Comparison of ENCODE assay signal across 16 cellular contexts in genomic region chr19:952049-952679, GRCh38. TPM values are rescaled to one million over a fixed set of nuclear protein-coding genes. Genes with fewer than 3 reads are reported as not detected.
DNase-seq lines count a peak whose midpoint lies in the region; ATAC-seq lines count a peak whose summit lies in the region.
"Had no signal": no experiment of that assay in that cellular context is flagged by ENCODE, and none has a peak within 500 bp of the region (broad histone marks: within the 10 kb centered on the region; RNA-seq: fewer than 3 reads in every experiment).

No MANE protein-coding gene starts in this region.

- H3K9ac ChIP-seq in HUES64 (ENCODE audit: low read depth, low read length) (peak overlapping the region; percentile 56; the same call in 1 of the 2 replicates), neuronal stem cell (ENCODE audit: low read depth, low read length, poor library complexity) (no peak overlapping the region)

- no peaks in the 10 kb centered on the region for H3K36me3 ChIP-seq in CD8-positive, alpha-beta memory T cell (ENCODE audit: insufficient read depth, low read length)
- H3K36me3 ChIP-seq in HUES64 (ENCODE audit: insufficient read depth, low read length) (peaks cover 12% of the 10 kb centered on the region), neuronal stem cell (replicated peaks in 1 of 2; ENCODE audit: control insufficient read depth in 2 of 2, insufficient read depth in 2 of 2, low read length in 2 of 2) (peaks cover 7 to 13% of the 10 kb centered on the region in 2 donors)
- H3K36me3 ChIP-seq: uterus had no signal

- no peak overlapping the region for H3K4me2 ChIP-seq in neuronal stem cell (ENCODE audit: insufficient read depth, low read length, poor library complexity, severe bottlenecking)

- H4K91ac ChIP-seq in neuronal stem cell (ENCODE audit: low read depth, low read length, poor library complexity) = no peak overlapping the region

- no peak overlapping the region for H3K4ac ChIP-seq in neuronal stem cell (ENCODE audit: low read length)

- no peaks in the 10 kb centered on the region for H3K27me3 ChIP-seq in CD8-positive, alpha-beta memory T cell (ENCODE audit: insufficient read depth, low read length, poor library complexity, severe bottlenecking)
- H3K27me3 ChIP-seq in HUES64 (ENCODE audit: insufficient read depth, low read length) = no peaks in the 10 kb centered on the region
- H3K27me3 ChIP-seq in neuronal stem cell (ENCODE audit: control insufficient read depth in 3 of 3, insufficient read depth in 3 of 3, low read depth in 1 of 3, low read length in 3 of 3) = no peaks in the 10 kb centered on the region
- H3K27me3 ChIP-seq: uterus had no signal

- H3K79me1 ChIP-seq in neuronal stem cell (ENCODE audit: low read depth, low read length) = peaks cover 27% of the 10 kb centered on the region

- H2BK12ac ChIP-seq in neuronal stem cell (ENCODE audit: low read length) = no peak overlapping the region

- H3K9me3 Mint-ChIP-seq in CD8-positive, alpha-beta memory T cell = no peaks in the 10 kb centered on the region
- H3K9me3 Mint-ChIP-seq in central memory CD8-positive, alpha-beta T cell = no peaks in the 10 kb centered on the region
- no peaks in the 10 kb centered on the region for H3K9me3 Mint-ChIP-seq in activated naive CD8-positive, alpha-beta T cell treated with anti-CD3 and anti-CD28 coated beads, Interleukin-2, amount 50 U/mL, for 24 hours
- H3K9me3 Mint-ChIP-seq: activated naive CD4-positive, alpha-beta T cell treated with anti-CD3 and anti-CD28 coated beads for 36 hours had no signal

- H3K27ac Mint-ChIP-seq in CD8-positive, alpha-beta memory T cell = peak overlapping the region in 4 of 8 donors; percentile 29 to 61 (median 44)
- H3K27ac Mint-ChIP-seq in central memory CD8-positive, alpha-beta T cell (ENCODE audit: low read depth) = peak overlapping the region; percentile 69
- H3K27ac Mint-ChIP-seq in activated naive CD8-positive, alpha-beta T cell treated with anti-CD3 and anti-CD28 coated beads, Interleukin-2, amount 50 U/mL, for 24 hours = no peak overlapping the region
- H3K27ac Mint-ChIP-seq: activated naive CD4-positive, alpha-beta T cell treated with anti-CD3 and anti-CD28 coated beads for 36 hours had no signal

- peak overlapping the region; percentile 95 for H2AK5ac ChIP-seq in neuronal stem cell (ENCODE audit: low read depth, low read length)

- 88% methylated on average over 14 of the region's 14 CpGs for WGBS in HUES64
- no CpG with 5 or more reads among the region's 14 CpGs for WGBS in neuronal stem cell (ENCODE audit: extremely low coverage in 2 of 2, insufficient read length in 2 of 2, insufficient replicate concordance in 1 of 2), 2 donors

- no peak overlapping the region for H4K8ac ChIP-seq in neuronal stem cell (ENCODE audit: low read depth, low read length)

- DNase-seq in CD8-positive, alpha-beta memory T cell = no peak
- DNase-seq in central memory CD8-positive, alpha-beta T cell (ENCODE audit: low spot score in 2 of 2) = no peak
- DNase-seq in neuronal stem cell (ENCODE audit: low spot score) (no peak), NCI-H526 (lab: John Stamatoyannopoulos, UW) (no peak)
- DNase-seq in activated naive CD8-positive, alpha-beta T cell treated with anti-CD3 and anti-CD28 coated beads, Interleukin-2, amount 50 U/mL, for 24 hours = no peak
- DNase-seq: activated naive CD4-positive, alpha-beta T cell treated with anti-CD3 and anti-CD28 coated beads for 36 hours; NCI-H1436; NCI-H524; retina; uterus had no signal

- H3K9me3 ChIP-seq in CD8-positive, alpha-beta memory T cell (ENCODE audit: low read length) = no peaks in the 10 kb centered on the region
- no peaks in the 10 kb centered on the region for H3K9me3 ChIP-seq in HUES64 (ENCODE audit: insufficient read depth, low read depth, low read length)
- no peaks in the 10 kb centered on the region for H3K9me3 ChIP-seq in neuronal stem cell (replicated peaks in 1 of 2; ENCODE audit: control insufficient read depth in 2 of 2, insufficient read depth in 1 of 2, low read depth in 1 of 2, low read length in 2 of 2)
- H3K9me3 ChIP-seq: mucosa of descending colon, uterus had no signal

- peaks cover 19% of the 10 kb centered on the region for H3K4me1 ChIP-seq in CD8-positive, alpha-beta memory T cell (ENCODE audit: insufficient read depth, low read length)
- peaks cover 18% of the 10 kb centered on the region; the same call in 1 of the 2 replicates for H3K4me1 ChIP-seq in HUES64 (ENCODE audit: insufficient read depth, low read length)
- peaks cover 32 to 35% of the 10 kb centered on the region in 2 donors for H3K4me1 ChIP-seq in neuronal stem cell (ENCODE audit: control insufficient read depth in 2 of 2, insufficient read depth in 1 of 2, low read depth in 1 of 2, low read length in 2 of 2)
- H3K4me1 ChIP-seq: uterus had no signal

- CTCF ChIA-PET in CD8-positive, alpha-beta memory T cell (lab: Charles Lee) = interaction anchor here (1.0 kb wide), 1 partner anchor 29 kb away, joined by 3 read pairs; no protein-coding TSS in a partner anchor

- ATAC-seq in central memory CD8-positive, alpha-beta T cell (replicated peaks; ENCODE audit: extremely low read depth, poor library complexity, severe bottlenecking) = no peak
- ATAC-seq in activated naive CD8-positive, alpha-beta T cell treated with anti-CD3 and anti-CD28 coated beads, Interleukin-2, amount 50 U/mL, for 24 hours = no peak
- ATAC-seq in GM21360 (IDR thresholded peaks at IDR 0.05; ENCODE audit: unreplicated experiment) (no peak), HG02588 (IDR thresholded peaks at IDR 0.05; ENCODE audit: unreplicated experiment) (no peak)

- H3K27me3 Mint-ChIP-seq in CD8-positive, alpha-beta memory T cell = peaks cover 0 to 1% of the 10 kb centered on the region in 2 donors
- H3K27me3 Mint-ChIP-seq in central memory CD8-positive, alpha-beta T cell = no peaks in the 10 kb centered on the region
- H3K27me3 Mint-ChIP-seq in activated naive CD8-positive, alpha-beta T cell treated with anti-CD3 and anti-CD28 coated beads, Interleukin-2, amount 50 U/mL, for 24 hours = no peaks in the 10 kb centered on the region

- POLR2A ChIA-PET in CD8-positive, alpha-beta memory T cell (lab: Charles Lee) = no interaction called here

- H3K27ac ChIP-seq in CD8-positive, alpha-beta memory T cell (ENCODE audit: low read depth, low read length) = peak overlapping the region; percentile 73
- H3K27ac ChIP-seq in HUES64 (ENCODE audit: low read depth, low read length) = peak overlapping the region; percentile 80
- H3K27ac ChIP-seq in neuronal stem cell (replicated peaks; ENCODE audit: low read length) = peak overlapping the region; percentile 58
- H3K27ac ChIP-seq: uterus had no signal

- peaks cover 0 to 26% (median 2%) of the 10 kb centered on the region in 3 donors for H3K4me1 Mint-ChIP-seq in CD8-positive, alpha-beta memory T cell
- H3K4me1 Mint-ChIP-seq in central memory CD8-positive, alpha-beta T cell = peaks cover 4% of the 10 kb centered on the region
- peaks cover 14% of the 10 kb centered on the region for H3K4me1 Mint-ChIP-seq in activated naive CD8-positive, alpha-beta T cell treated with anti-CD3 and anti-CD28 coated beads, Interleukin-2, amount 50 U/mL, for 24 hours

- peak overlapping the region; percentile 96 for H2BK5ac ChIP-seq in neuronal stem cell (ENCODE audit: low read length)

- no peak overlapping the region for H3K4me3 ChIP-seq in CD8-positive, alpha-beta memory T cell (ENCODE audit: low read length)
- H3K4me3 ChIP-seq in HUES64 (ENCODE audit: low read length) = no peak overlapping the region
- no peak overlapping the region for H3K4me3 ChIP-seq in neuronal stem cell (ENCODE audit: low read length in 2 of 2)
- H3K4me3 ChIP-seq: mucosa of descending colon, uterus had no signal

- H3K14ac ChIP-seq in neuronal stem cell (ENCODE audit: low read length) = no peak overlapping the region

- no peaks in the 10 kb centered on the region for H3K36me3 Mint-ChIP-seq in CD8-positive, alpha-beta memory T cell
- peaks cover 2% of the 10 kb centered on the region for H3K36me3 Mint-ChIP-seq in central memory CD8-positive, alpha-beta T cell (ENCODE audit: insufficient read depth)
- no peaks in the 10 kb centered on the region for H3K36me3 Mint-ChIP-seq in activated naive CD8-positive, alpha-beta T cell treated with anti-CD3 and anti-CD28 coated beads, Interleukin-2, amount 50 U/mL, for 24 hours (ENCODE audit: low read depth)

- peak overlapping the region; percentile 75 for H2BK15ac ChIP-seq in neuronal stem cell (ENCODE audit: low read length)

- no peak overlapping the region for H2AFZ ChIP-seq in neuronal stem cell (ENCODE audit: low read length)

- H3K4me3 Mint-ChIP-seq in CD8-positive, alpha-beta memory T cell = peak overlapping the region in 6 of 7 donors; percentile 11 to 73 (median 54)
- H3K4me3 Mint-ChIP-seq in central memory CD8-positive, alpha-beta T cell = peak overlapping the region; percentile 79
- no peak overlapping the region for H3K4me3 Mint-ChIP-seq in activated naive CD8-positive, alpha-beta T cell treated with anti-CD3 and anti-CD28 coated beads, Interleukin-2, amount 50 U/mL, for 24 hours
- H3K4me3 Mint-ChIP-seq: activated naive CD4-positive, alpha-beta T cell treated with anti-CD3 and anti-CD28 coated beads for 36 hours had no signal

- H2BK120ac ChIP-seq in neuronal stem cell (ENCODE audit: low read depth, low read length) = peak overlapping the region; percentile 94

- peak overlapping the region; percentile 83 for H3K18ac ChIP-seq in neuronal stem cell (ENCODE audit: low read length)

- no peak overlapping the region for H3K23ac ChIP-seq in neuronal stem cell (ENCODE audit: low read depth, low read length, poor library complexity)

RNA-seq across cellular contexts. Expression of gene ARID3A, which starts 26.3 kb away (rescaled TPM):
- total RNA-seq in CD8-positive, alpha-beta memory T cell = 10 to 100 TPM; 12.8 to 15.9 TPM
- polyA plus RNA-seq in CD8-positive, alpha-beta memory T cell = 0.49 TPM
- 44.2 TPM for polyA plus RNA-seq in HUES64 (2013, experiment 1 of 2)
- polyA plus RNA-seq in HUES64 (2013, experiment 2 of 2) = 51.5 TPM
- polyA plus RNA-seq in neuronal stem cell (2013, experiment 1 of 2) = 61.6 TPM
- polyA plus RNA-seq in neuronal stem cell (2013, experiment 2 of 2) = 65.4 TPM

RNA-seq across cellular contexts. Expression of gene WDR18, which starts 32.0 kb away (rescaled TPM):
- total RNA-seq in CD8-positive, alpha-beta memory T cell = 100 to 1,000 TPM; 108 to 133 TPM
- polyA plus RNA-seq in CD8-positive, alpha-beta memory T cell = 61.3 TPM
- 64.6 TPM for polyA plus RNA-seq in HUES64 (2013, experiment 1 of 2)
- 57.8 TPM for polyA plus RNA-seq in HUES64 (2013, experiment 2 of 2)
- polyA plus RNA-seq in neuronal stem cell (2013, experiment 1 of 2) = 42.0 TPM
- 41.4 TPM for polyA plus RNA-seq in neuronal stem cell (2013, experiment 2 of 2)

RNA-seq across cellular contexts. Expression of gene KISS1R, which starts 35.0 kb away (rescaled TPM):
- 1 to 10 TPM; 1.2 to 2.3 TPM for total RNA-seq in CD8-positive, alpha-beta memory T cell
- polyA plus RNA-seq in CD8-positive, alpha-beta memory T cell = 0.49 TPM
- 0.75 TPM for polyA plus RNA-seq in HUES64 (2013, experiment 1 of 2)
- 1.3 TPM for polyA plus RNA-seq in HUES64 (2013, experiment 2 of 2)
- 0.29 TPM for polyA plus RNA-seq in neuronal stem cell (2013, experiment 1 of 2)
- polyA plus RNA-seq in neuronal stem cell (2013, experiment 2 of 2) = 0.39 TPM
- total RNA-seq: mucosa of descending colon had no signal
- polyA plus RNA-seq: BJ had no signal

RNA-seq across cellular contexts. Expression of gene R3HDM4, which starts 39.1 kb away (rescaled TPM):
- total RNA-seq in CD8-positive, alpha-beta memory T cell = 10 to 100 TPM; 60.7 to 65.2 TPM
- polyA plus RNA-seq in CD8-positive, alpha-beta memory T cell = 197 TPM
- 44.1 TPM for polyA plus RNA-seq in HUES64 (2013, experiment 1 of 2)
- polyA plus RNA-seq in HUES64 (2013, experiment 2 of 2) = 48.1 TPM
- 52.8 TPM for polyA plus RNA-seq in neuronal stem cell (2013, experiment 1 of 2)
- polyA plus RNA-seq in neuronal stem cell (2013, experiment 2 of 2) = 52.4 TPM

RNA-seq across cellular contexts. Expression of gene GRIN3B, which starts 48.1 kb away (rescaled TPM):
- not detected for total RNA-seq in CD8-positive, alpha-beta memory T cell
- polyA plus RNA-seq in CD8-positive, alpha-beta memory T cell = not detected
- polyA plus RNA-seq in HUES64 (2013, experiment 1 of 2) = not detected
- polyA plus RNA-seq in HUES64 (2013, experiment 2 of 2) = 0.19 TPM
- 4.2 TPM for polyA plus RNA-seq in neuronal stem cell (2013, experiment 1 of 2)
- 3.9 TPM for polyA plus RNA-seq in neuronal stem cell (2013, experiment 2 of 2)
- total RNA-seq: activated CD8-positive, alpha-beta memory T cell treated with anti-CD3 and anti-CD28 coated beads for 36 hours; mucosa of descending colon had no signal
